Comparison of ENCODE assay signal across 12 cellular contexts in genomic region chr12:40515041-40515825, GRCh38.
DNase-seq lines count a peak whose midpoint lies in the region; ATAC-seq and TF ChIP-seq lines count a peak whose summit lies in the region.
"Had no signal": no experiment of that assay in that cellular context is flagged by ENCODE, and none has a peak within 500 bp of the region (broad histone marks: within the 10 kb centered on the region; RNA-seq: fewer than 3 reads in every experiment).

No MANE protein-coding gene starts in this region.

- no peaks in the 10 kb centered on the region for H3K9me3 ChIP-seq in DND-41 (ENCODE audit: insufficient read depth, low read length, severe bottlenecking)

- no peak for TF ChIP-seq CTCF in DND-41 (IDR thresholded peaks at IDR 0.05; ENCODE audit: borderline replicate concordance, extremely low read depth, low read length, poor library complexity, severe bottlenecking)

- no peak overlapping the region for H3K27ac Mint-ChIP-seq in activated T-helper 17 cell treated with anti-CD3 and anti-CD28 coated beads, Interleukin-2, amount 50 U/mL, for 72 hours
- H3K27ac Mint-ChIP-seq in activated T-cell treated with anti-CD3 and anti-CD28 coated beads, Interleukin-2, amount 50 U/mL, for 72 hours, result no peak overlapping the region
- H3K27ac Mint-ChIP-seq: activated CD8-positive, alpha-beta T cell treated with anti-CD3 and anti-CD28 coated beads for 36 hours; dendritic cell treated with granulocyte-macrophage colony-stimulating factor and Interleukin-4, amounts not matched to agents 40 ng/mL and 50 ng/mL, for 4 days had no signal

- no peak overlapping the region; the same call in 1 of the 2 replicates for H2AFZ ChIP-seq in DND-41 (ENCODE audit: low read depth, low read length)

- H3K4me3 ChIP-seq in DND-41 (ENCODE audit: low read depth in 1 of 2, low read length in 2 of 2), result no peak overlapping the region

- H3K4me1 Mint-ChIP-seq in activated T-helper 17 cell treated with anti-CD3 and anti-CD28 coated beads, Interleukin-2, amount 50 U/mL, for 72 hours, result no peaks in the 10 kb centered on the region
- no peaks in the 10 kb centered on the region for H3K4me1 Mint-ChIP-seq in activated T-cell treated with anti-CD3 and anti-CD28 coated beads, Interleukin-2, amount 50 U/mL, for 72 hours (ENCODE audit: low read depth)

- no peaks in the 10 kb centered on the region for H3K27me3 Mint-ChIP-seq in activated T-helper 17 cell treated with anti-CD3 and anti-CD28 coated beads, Interleukin-2, amount 50 U/mL, for 72 hours
- no peaks in the 10 kb centered on the region for H3K27me3 Mint-ChIP-seq in activated T-cell treated with anti-CD3 and anti-CD28 coated beads, Interleukin-2, amount 50 U/mL, for 72 hours (ENCODE audit: low read depth)
- H3K27me3 Mint-ChIP-seq: activated CD8-positive, alpha-beta T cell treated with anti-CD3 and anti-CD28 coated beads for 36 hours; dendritic cell treated with granulocyte-macrophage colony-stimulating factor and Interleukin-4, amounts not matched to agents 40 ng/mL and 50 ng/mL, for 4 days had no signal

- H3K4me2 ChIP-seq in DND-41 (ENCODE audit: insufficient read depth, low read length), result 0 out of 2 replicates have a peak overlapping the region, but pooled peaks have one; percentile 36

- no peaks in the 10 kb centered on the region for H3K36me3 ChIP-seq in DND-41 (ENCODE audit: insufficient read depth, low read length)

- no peaks in the 10 kb centered on the region for H3K9me3 Mint-ChIP-seq in activated T-helper 17 cell treated with anti-CD3 and anti-CD28 coated beads, Interleukin-2, amount 50 U/mL, for 72 hours
- no peaks in the 10 kb centered on the region for H3K9me3 Mint-ChIP-seq in activated T-cell treated with anti-CD3 and anti-CD28 coated beads, Interleukin-2, amount 50 U/mL, for 72 hours
- H3K9me3 Mint-ChIP-seq: activated CD8-positive, alpha-beta T cell treated with anti-CD3 and anti-CD28 coated beads for 36 hours; dendritic cell treated with granulocyte-macrophage colony-stimulating factor and Interleukin-4, amounts not matched to agents 40 ng/mL and 50 ng/mL, for 4 days had no signal

- H3K27ac ChIP-seq in DND-41 (ENCODE audit: low read length), result peak overlapping the region; percentile 56; the same call in 1 of the 2 replicates

- no peaks in the 10 kb centered on the region for H4K20me1 ChIP-seq in DND-41 (ENCODE audit: insufficient read depth, low read length)

- H3K27me3 ChIP-seq in DND-41 (ENCODE audit: insufficient read depth, low read length, poor library complexity), result no peaks in the 10 kb centered on the region

- no peak overlapping the region for H3K9ac ChIP-seq in DND-41 (ENCODE audit: low read depth, low read length)

- ATAC-seq in DND-41 (ENCODE audit: insufficient read depth, low read depth), result peak; percentile 73
- ATAC-seq in GM21381 (IDR thresholded peaks at IDR 0.05; ENCODE audit: unreplicated experiment), result peak; percentile 76
- peak; percentile 68 for ATAC-seq in HG03439 (IDR thresholded peaks at IDR 0.05; ENCODE audit: unreplicated experiment)
- ATAC-seq in activated T-helper 17 cell treated with anti-CD3 and anti-CD28 coated beads, Interleukin-2, amount 50 U/mL, for 72 hours (replicated peaks), result peak; percentile 51
- ATAC-seq in activated T-cell treated with anti-CD3 and anti-CD28 coated beads, Interleukin-2, amount 50 U/mL, for 72 hours (replicated peaks in 1 of 2), result no peak
- ATAC-seq: activated CD8-positive, alpha-beta T cell treated with anti-CD3 and anti-CD28 coated beads for 36 hours; HCT116 had no signal

- peaks cover 24% of the 10 kb centered on the region for H3K4me1 ChIP-seq in DND-41 (ENCODE audit: insufficient read depth, low read length)

- H3K36me3 Mint-ChIP-seq in activated T-helper 17 cell treated with anti-CD3 and anti-CD28 coated beads, Interleukin-2, amount 50 U/mL, for 72 hours (ENCODE audit: low read depth), result no peaks in the 10 kb centered on the region
- H3K36me3 Mint-ChIP-seq in activated T-cell treated with anti-CD3 and anti-CD28 coated beads, Interleukin-2, amount 50 U/mL, for 72 hours (ENCODE audit: insufficient read depth in 2 of 2), result no peaks in the 10 kb centered on the region

- DNase-seq in DND-41, result peak; percentile 15
- no peak for DNase-seq in DMS53 treated with DMSO at 0.1 percent for 48 hours (lab: John Stamatoyannopoulos, UW; ENCODE audit: unreplicated experiment)
- no peak for DNase-seq in activated T-cell treated with anti-CD3 and anti-CD28 coated beads, Interleukin-2, amount 50 U/mL, for 72 hours
- DNase-seq in GM19238 (ENCODE audit: insufficient read length, low spot score), result no peak
- no peak for DNase-seq in anterior cingulate cortex (lab: John Stamatoyannopoulos, UW)
- DNase-seq: activated CD8-positive, alpha-beta T cell treated with anti-CD3 and anti-CD28 coated beads for 36 hours; stimulated activated CD4-positive, alpha-beta T cell treated with anti-CD3 and anti-CD28 coated beads, Interleukin-1b, Interleukin-23, amount 100 ng/mL, for 48 hours had no signal

- no peaks in the 10 kb centered on the region for H3K79me2 ChIP-seq in DND-41 (ENCODE audit: insufficient read depth, low read length)

- no peak overlapping the region for H3K4me3 Mint-ChIP-seq in activated T-helper 17 cell treated with anti-CD3 and anti-CD28 coated beads, Interleukin-2, amount 50 U/mL, for 72 hours
- no peak overlapping the region for H3K4me3 Mint-ChIP-seq in activated T-cell treated with anti-CD3 and anti-CD28 coated beads, Interleukin-2, amount 50 U/mL, for 72 hours
- H3K4me3 Mint-ChIP-seq: activated CD8-positive, alpha-beta T cell treated with anti-CD3 and anti-CD28 coated beads for 36 hours; dendritic cell treated with granulocyte-macrophage colony-stimulating factor and Interleukin-4, amounts not matched to agents 40 ng/mL and 50 ng/mL, for 4 days had no signal

Comparison
In these comparisons a context has a peak if more than half of its experiments do, and no peak if none do; other contexts are left out.
1. ATAC-seq: peak in DND-41 (single experiment), GM21381 (single experiment), HG03439 (single experiment) and activated T-helper 17 cell treated with anti-CD3 and anti-CD28 coated beads, Interleukin-2, amount 50 U/mL, for 72 hours (single experiment); none in activated T-cell treated with anti-CD3 and anti-CD28 coated beads, Interleukin-2, amount 50 U/mL, for 72 hours (0 of 2).